ENCODE assay signal across 23 cellular contexts in genomic region chr20:47865912-47866311, GRCh38.
"Had no signal": no experiment of that assay in that cellular context is flagged by ENCODE, and none has a peak within 500 bp of the region (broad histone marks: within the 10 kb centered on the region; RNA-seq: fewer than 3 reads in every experiment).

No MANE protein-coding gene starts in this region.

- H3K4me1 ChIP-seq: adrenal gland, SJCRH30 had no signal

- H3K9me3 ChIP-seq: adrenal gland, SJCRH30 had no signal

- ATAC-seq: activated CD4-positive, CD25-positive, alpha-beta regulatory T cell treated with anti-CD3 and anti-CD28 coated beads, Interleukin-2, amount 50 U/mL, for 24 hours; activated CD8-positive, alpha-beta T cell treated with anti-CD3 and anti-CD28 coated beads for 36 hours; Panc1 had no signal

- H3K4me3 ChIP-seq: adrenal gland, SJCRH30 had no signal

- DNase-seq: activated CD4-positive, alpha-beta T cell treated with anti-CD3 and anti-CD28 coated beads for 4 hours; activated CD8-positive, alpha-beta memory T cell treated with anti-CD3 and anti-CD28 coated beads, Interleukin-2, amount 50 U/mL, for 4 hours; activated CD8-positive, alpha-beta T cell treated with anti-CD3 and anti-CD28 coated beads for 36 hours; activated naive CD4-positive, alpha-beta T cell treated with anti-CD3 and anti-CD28 coated beads, Interleukin-2, amount 50 U/mL, for 16 hours; activated naive CD8-positive, alpha-beta T cell treated with anti-CD3 and anti-CD28 coated beads, Interleukin-2, amount 10 ng/mL, durations not matched to agents 7 days and 5 days; adrenal gland; anterior cingulate cortex; caudate nucleus; KG1; NCI-H1092; NCI-H1417; NCI-H1694; NCI-H2029; NCI-H2107; NCI-H2171 treated with DMSO at 0.1 percent for 48 hours; NCI-H226; NCI-H748 treated with DMSO at 0.1 percent for 48 hours; OCI-M1; Right ventricle myocardium superior; SJCRH30 had no signal

- H3K27me3 ChIP-seq: SJCRH30 had no signal

- H3K27ac ChIP-seq: adrenal gland, RWPE1, SJCRH30 had no signal

- H3K36me3 ChIP-seq: adrenal gland, SJCRH30 had no signal
